In genomic region chrX:50718791-50719190, GRCh38 we compare ENCODE assay signal across 24 cellular contexts.
DNase-seq lines count a peak whose midpoint lies in the region; TF ChIP-seq lines count a peak whose summit lies in the region.
"Had no signal": no experiment of that assay in that cellular context is flagged by ENCODE, and none has a peak within 500 bp of the region (broad histone marks: within the 10 kb centered on the region; RNA-seq: fewer than 3 reads in every experiment).

No MANE protein-coding gene starts in this region.

- DNase-seq in AG20443 (ENCODE audit: low spot score) (peak; percentile 17), NCI-H2227 treated with DMSO at 0.1 percent for 48 hours (lab: John Stamatoyannopoulos, UW) (peak; percentile 42), fibroblast of lung (ENCODE audit: low read depth in 2 of 2) (peak; percentile 5 to 51), dedifferentiated amniotic fluid mesenchymal stem cell (ENCODE audit: extremely low spot score) (no peak), NCI-H510A treated with DMSO at 0.1 percent for 48 hours (lab: John Stamatoyannopoulos, UW) (no peak), pons (ENCODE audit: low spot score) (no peak)
- no peak for DNase-seq in central memory CD4-positive, alpha-beta T cell
- DNase-seq: C1 segment of cervical spinal cord; CD4-positive, alpha-beta memory T cell; COR-L47; DMS53; HCEC 1CT; Kasumi-1; MV-4-11; NCI-H1105; NCI-H146; NCI-H1930; NCI-H2107; NCI-H446 treated with DMSO at 0.1 percent for 48 hours; NCI-H526 treated with DMSO at 0.1 percent for 48 hours; SHP77 had no signal

- no peak overlapping the region for H3K4me3 Mint-ChIP-seq in nephron
- H3K4me3 Mint-ChIP-seq: CD4-positive, alpha-beta memory T cell had no signal

- H4K20me1 ChIP-seq in fibroblast of lung (ENCODE audit: control insufficient read depth, extremely low read depth, insufficient read depth, low read length), result no peaks in the 10 kb centered on the region

- TF ChIP-seq CTCF in fibroblast of lung (conservative IDR thresholded peaks at IDR 0.05 in 1 of 2, IDR thresholded peaks at IDR 0.05 in 1 of 2; ENCODE audit: low read depth in 1 of 2, low read length in 2 of 2) (no peak), nephron (IDR thresholded peaks at IDR 0.05; ENCODE audit: unreplicated experiment in 3 of 3) (no peak)

- peaks cover 20% of the 10 kb centered on the region for H3K4me1 Mint-ChIP-seq in nephron
- H3K4me1 Mint-ChIP-seq: CD4-positive, alpha-beta memory T cell had no signal

- H3K79me2 ChIP-seq in fibroblast of lung (ENCODE audit: control insufficient read depth, insufficient read depth, low read length), result no peaks in the 10 kb centered on the region

- H3K9me3 ChIP-seq in fibroblast of lung (ENCODE audit: control insufficient read depth, insufficient read depth, low read depth, low read length), result no peaks in the 10 kb centered on the region

- H3K36me3 ChIP-seq in fibroblast of lung (ENCODE audit: control insufficient read depth, insufficient read depth, low read length), result no peaks in the 10 kb centered on the region

- peak overlapping the region in 2 of 3 experiments; percentile 23 to 32 for H3K27ac Mint-ChIP-seq in nephron
- H3K27ac Mint-ChIP-seq: CD4-positive, alpha-beta memory T cell had no signal

- no peak overlapping the region for H2AFZ ChIP-seq in fibroblast of lung (ENCODE audit: low read length)

- H3K27me3 Mint-ChIP-seq in nephron (ENCODE audit: low read depth), result no peaks in the 10 kb centered on the region
- H3K27me3 Mint-ChIP-seq: CD4-positive, alpha-beta memory T cell had no signal

- H3K9me3 Mint-ChIP-seq in nephron, result peaks cover 1% of the 10 kb centered on the region
- H3K9me3 Mint-ChIP-seq: CD4-positive, alpha-beta memory T cell had no signal

- H3K4me1 ChIP-seq in fibroblast of lung (ENCODE audit: control insufficient read depth, extremely low read depth, insufficient read depth, low read length), result no peaks in the 10 kb centered on the region

- no peaks in the 10 kb centered on the region for H3K27me3 ChIP-seq in fibroblast of lung (ENCODE audit: control insufficient read depth, insufficient read depth, low read length)

- H3K4me2 ChIP-seq in fibroblast of lung (ENCODE audit: extremely low read depth, insufficient read depth, low read length), result no peak overlapping the region

- H3K27ac ChIP-seq in fibroblast of lung (ENCODE audit: insufficient read depth, low read length), result no peak overlapping the region
- H3K27ac ChIP-seq: RWPE1 had no signal

- no peak overlapping the region for H3K4me3 ChIP-seq in fibroblast of lung (replicated peaks in 1 of 4; ENCODE audit: control extremely low read depth in 1 of 4, insufficient read depth in 1 of 4, low read depth in 3 of 4, low read length in 4 of 4)
- H3K4me3 ChIP-seq: K562 had no signal

- H3K36me3 Mint-ChIP-seq in nephron (ENCODE audit: low read depth), result peaks cover 6% of the 10 kb centered on the region
- H3K36me3 Mint-ChIP-seq: CD4-positive, alpha-beta memory T cell had no signal

- H3K9ac ChIP-seq in fibroblast of lung (ENCODE audit: insufficient read depth, low read length), result no peak overlapping the region

Comparison
In these comparisons a context has a peak if more than half of its experiments do, and no peak if none do; other contexts are left out.
1. DNase-seq: peak in AG20443 (single experiment), NCI-H2227 treated with DMSO at 0.1 percent for 48 hours (single experiment) and fibroblast of lung (2 of 2); none in dedifferentiated amniotic fluid mesenchymal stem cell (single experiment), central memory CD4-positive, alpha-beta T cell (single experiment), NCI-H510A treated with DMSO at 0.1 percent for 48 hours (single experiment) and pons (single experiment).